22 cellular contexts compared by ENCODE assay signal in genomic region chr7:155581107-155581830, GRCh38. TPM values are rescaled to one million over a fixed set of nuclear protein-coding genes. Genes with fewer than 3 reads are reported as not detected.
"Had no signal": no experiment of that assay in that cellular context is flagged by ENCODE, and none has a peak within 500 bp of the region (broad histone marks: within the 10 kb centered on the region; RNA-seq: fewer than 3 reads in every experiment).

No MANE protein-coding gene starts in this region.

- H2AFZ ChIP-seq: neural progenitor cell, parathyroid adenoma had no signal

- H3K9me3 ChIP-seq: esophagus squamous epithelium, tibial artery had no signal

- H3K4me1 ChIP-seq: neural progenitor cell, parathyroid adenoma had no signal

- H3K79me2 ChIP-seq: parathyroid adenoma had no signal

- H3K4me2 ChIP-seq: neural progenitor cell had no signal

- DNase-seq: activated CD4-positive, alpha-beta memory T cell treated with anti-CD3 and anti-CD28 coated beads, Interleukin-2, amount 10 ng/mL, durations not matched to agents 7 days and 5 days; amniotic stem cell; cortex of kidney; effector CD4-positive, alpha-beta T cell; esophagus squamous epithelium; glutamatergic neuron; kidney glomerular epithelial cell; naive B cell; stimulated activated naive B cell treated with anti-CD40 and anti-IgM and Interleukin-4, amounts not matched to agents 10 μg/mL and 1 μg/mL and 100 μg/mL, for 72 hours; WERI-Rb-1 had no signal

- H3K9me3 Mint-ChIP-seq: activated CD4-positive, alpha-beta memory T cell treated with anti-CD3 and anti-CD28 coated beads, Interleukin-2, amount 10 ng/mL, durations not matched to agents 7 days and 5 days; activated T-cell treated with anti-CD3 and anti-CD28 coated beads, Interleukin-2, amount 50 U/mL, for 24 hours; central memory CD8-positive, alpha-beta T cell; naive B cell; neural progenitor cell; stimulated activated naive B cell treated with anti-CD40 and anti-IgM and Interleukin-4, amounts not matched to agents 10 μg/mL and 1 μg/mL and 100 μg/mL, for 72 hours; T-helper 1 cell treated with Interleukin-12 subunit alpha and Interleukin-12 subunit beta and Interleukin-4 antibody, amounts not matched to agents 30 μg/mL and 1 μg/mL, for 36 hours had no signal

- H3K4me3 Mint-ChIP-seq: activated CD4-positive, alpha-beta memory T cell treated with anti-CD3 and anti-CD28 coated beads, Interleukin-2, amount 10 ng/mL, durations not matched to agents 7 days and 5 days; activated CD4-positive, alpha-beta T cell treated with anti-CD3 and anti-CD28 coated beads for 36 hours; activated naive CD8-positive, alpha-beta T cell; activated T-cell treated with anti-CD3 and anti-CD28 coated beads, Interleukin-2, amount 50 U/mL, for 24 hours; central memory CD8-positive, alpha-beta T cell; naive B cell; neural progenitor cell; stimulated activated naive B cell treated with anti-CD40 and anti-IgM and Interleukin-4, amounts not matched to agents 10 μg/mL and 1 μg/mL and 100 μg/mL, for 72 hours; T-helper 1 cell treated with Interleukin-12 subunit alpha and Interleukin-12 subunit beta and Interleukin-4 antibody, amounts not matched to agents 30 μg/mL and 1 μg/mL, for 36 hours had no signal

- H3K36me3 ChIP-seq: esophagus squamous epithelium, neural progenitor cell, tibial artery, WERI-Rb-1 had no signal

- H3K9ac ChIP-seq: neural progenitor cell, parathyroid adenoma had no signal

- H3K36me3 Mint-ChIP-seq: activated naive CD8-positive, alpha-beta T cell; naive B cell; neural progenitor cell; stimulated activated naive B cell treated with anti-CD40 and anti-IgM and Interleukin-4, amounts not matched to agents 10 μg/mL and 1 μg/mL and 100 μg/mL, for 72 hours had no signal

- H3K4me1 Mint-ChIP-seq: central memory CD8-positive, alpha-beta T cell; naive B cell had no signal

- H3K27ac ChIP-seq: esophagus squamous epithelium, neural progenitor cell, parathyroid adenoma, tibial artery, WERI-Rb-1 had no signal

- H3K4me3 ChIP-seq: esophagus squamous epithelium, neural progenitor cell, tibial artery had no signal

- H3K27ac Mint-ChIP-seq: activated CD4-positive, alpha-beta memory T cell treated with anti-CD3 and anti-CD28 coated beads, Interleukin-2, amount 10 ng/mL, durations not matched to agents 7 days and 5 days; activated CD4-positive, alpha-beta T cell treated with anti-CD3 and anti-CD28 coated beads for 36 hours; activated naive CD8-positive, alpha-beta T cell; naive B cell; neural progenitor cell; stimulated activated naive B cell treated with anti-CD40 and anti-IgM and Interleukin-4, amounts not matched to agents 10 μg/mL and 1 μg/mL and 100 μg/mL, for 72 hours; T-helper 1 cell treated with Interleukin-12 subunit alpha and Interleukin-12 subunit beta and Interleukin-4 antibody, amounts not matched to agents 30 μg/mL and 1 μg/mL, for 36 hours had no signal

RNA-seq across cellular contexts. Expression of gene CNPY1, which starts 34.9 kb away (rescaled TPM):
- total RNA-seq: activated CD4-positive, alpha-beta memory T cell treated with anti-CD3 and anti-CD28 coated beads, Interleukin-2, amount 10 ng/mL, durations not matched to agents 7 days and 5 days; activated CD4-positive, alpha-beta T cell treated with anti-CD3 and anti-CD28 coated beads for 36 hours; esophagus squamous epithelium; fibroblast of villous mesenchyme; lower leg skin; mononuclear cell; renal cortical epithelial cell had no signal
